In genomic region chr14:61860294-61860918, GRCh38 we compare ENCODE assay signal across 8 cellular contexts. TPM values are rescaled to one million over a fixed set of nuclear protein-coding genes. Genes with fewer than 3 reads are reported as not detected.
A peak's percentile ranks its signal among the peaks of the same experiment; 100 is the strongest.
DNase-seq lines count a peak whose midpoint lies in the region; ATAC-seq and TF ChIP-seq lines count a peak whose summit lies in the region.

No MANE protein-coding gene starts in this region.

- no peak overlapping the region for H3K4me3 ChIP-seq in RWPE2 (ENCODE audit: severe bottlenecking)
- H3K4me3 ChIP-seq in gastrocnemius medialis = no peak overlapping the region

- peak; percentile 81 for ATAC-seq in GM19468 (IDR thresholded peaks at IDR 0.05; ENCODE audit: extremely low read depth, unreplicated experiment)
- peak; percentile 97 for ATAC-seq in HG03520 (IDR thresholded peaks at IDR 0.05; ENCODE audit: unreplicated experiment)
- peak; percentile 86 for ATAC-seq in RWPE2 (ENCODE audit: low read depth)
- ATAC-seq in left ventricle myocardium superior = no peak
- ATAC-seq in gastrocnemius medialis = no peak

- H3K27me3 ChIP-seq in RWPE2 (ENCODE audit: insufficient read depth, poor library complexity, severe bottlenecking) (no peaks in the 10 kb centered on the region), gastrocnemius medialis (no peaks in the 10 kb centered on the region)

- H3K4me1 ChIP-seq in RWPE2 (ENCODE audit: insufficient read depth, poor library complexity, severe bottlenecking) (no peaks in the 10 kb centered on the region), gastrocnemius medialis (no peaks in the 10 kb centered on the region)

- intact Hi-C loops in left ventricle myocardium superior (cut with micrococcal nuclease) (no loop called here), gastrocnemius medialis (cut with DNase I; ENCODE audit: low total_unique reads) (no loop called here)

- TF ChIP-seq POLR2A in gastrocnemius medialis (IDR thresholded peaks at IDR 0.05) = no peak

- DNase-seq in EL = peak; percentile 47
- DNase-seq in RWPE2 (ENCODE audit: low spot score) = no peak
- peak; percentile 27 for DNase-seq in activated gamma-delta T cell treated with anti-CD3 and anti-CD28 coated beads, Interleukin-2, amount 50 U/mL, for 16 hours (ENCODE audit: low read depth)
- DNase-seq in left ventricle myocardium superior = peak; percentile 36
- peak; percentile 61 to 66 for DNase-seq in stimulated activated CD4-positive, alpha-beta T cell treated with anti-CD3 and anti-CD28 coated beads, Interleukin-2, amount 100 ng/mL, for 48 hours
- no peak for DNase-seq in gastrocnemius medialis

- H3K27ac ChIP-seq in RWPE2 (ENCODE audit: poor library complexity, severe bottlenecking) = no peak overlapping the region
- H3K27ac ChIP-seq in gastrocnemius medialis = no peak overlapping the region

- in situ Hi-C loops in gastrocnemius medialis (cut with MboI; ENCODE audit: low sequenced_read_pairs in 4 of 4) = no loop called here

- peak; percentile 88 for TF ChIP-seq CTCF in RWPE2 (IDR thresholded peaks at IDR 0.05; ENCODE audit: poor library complexity, severe bottlenecking)
- peak in 2 of 5 experiments; percentile 32 to 45 for TF ChIP-seq CTCF in gastrocnemius medialis (IDR thresholded peaks at IDR 0.05 in 4 of 5, conservative IDR thresholded peaks at IDR 0.05 in 1 of 5)

- H3K9me3 ChIP-seq in RWPE2 (ENCODE audit: severe bottlenecking) (no peaks in the 10 kb centered on the region), gastrocnemius medialis (no peaks in the 10 kb centered on the region)

- H3K36me3 ChIP-seq in RWPE2 (ENCODE audit: low read depth) (no peaks in the 10 kb centered on the region), gastrocnemius medialis (no peaks in the 10 kb centered on the region)

RNA-seq across cellular contexts. Expression of gene SYT16, which starts 47.9 kb away (rescaled TPM):
- total RNA-seq in left ventricle myocardium superior (not detected), gastrocnemius medialis (not detected)

Comparison
In these comparisons a context has a peak if more than half of its experiments do, and no peak if none do; other contexts are left out.
1. DNase-seq: peak in EL (single experiment), activated gamma-delta T cell treated with anti-CD3 and anti-CD28 coated beads, Interleukin-2, amount 50 U/mL, for 16 hours (single experiment), left ventricle myocardium superior (single experiment) and stimulated activated CD4-positive, alpha-beta T cell treated with anti-CD3 and anti-CD28 coated beads, Interleukin-2, amount 100 ng/mL, for 48 hours (2 of 2); none in RWPE2 (single experiment) and gastrocnemius medialis (0 of 2).
2. ATAC-seq: peak in GM19468 (single experiment), HG03520 (single experiment) and RWPE2 (single experiment); none in left ventricle myocardium superior (single experiment) and gastrocnemius medialis (0 of 2).